1 cellular context compared by ENCODE assay signal in the genomic region with DNA sequence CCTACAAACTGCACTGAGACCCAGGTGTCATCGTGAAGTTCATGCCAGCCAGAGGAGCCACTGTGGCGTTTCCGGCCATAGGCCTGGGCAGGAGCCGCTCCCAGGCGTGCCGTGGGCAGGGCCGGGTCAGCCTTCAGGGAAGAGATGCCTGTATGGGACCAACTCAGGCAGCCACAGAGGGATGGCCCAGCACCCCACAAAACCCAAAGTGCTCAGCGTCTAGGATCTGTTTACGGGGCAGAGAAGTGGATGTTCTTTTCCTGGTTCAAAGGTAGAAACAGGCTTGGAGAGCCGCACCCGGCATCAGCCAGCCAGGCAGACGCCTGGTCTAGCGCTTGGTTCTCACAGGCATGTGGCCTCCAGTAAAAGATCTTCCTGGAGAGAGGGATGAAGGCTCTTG.
TF ChIP-seq lines count a peak whose summit lies in the region.

No MANE protein-coding gene starts in this region.

TF ChIP-seq in IMR-90, 13 proteins besides CTCF, POLR2A, EP300 and RAD21:
- no peak for TF ChIP-seq SMC3 (IDR thresholded peaks at IDR 0.05; ENCODE audit: low read depth, low read length)
- TF ChIP-seq CEBPB (IDR thresholded peaks at IDR 0.05; ENCODE audit: low read depth, low read length): no peak
